Comparison of ENCODE assay signal across 30 cellular contexts in the genomic region with DNA sequence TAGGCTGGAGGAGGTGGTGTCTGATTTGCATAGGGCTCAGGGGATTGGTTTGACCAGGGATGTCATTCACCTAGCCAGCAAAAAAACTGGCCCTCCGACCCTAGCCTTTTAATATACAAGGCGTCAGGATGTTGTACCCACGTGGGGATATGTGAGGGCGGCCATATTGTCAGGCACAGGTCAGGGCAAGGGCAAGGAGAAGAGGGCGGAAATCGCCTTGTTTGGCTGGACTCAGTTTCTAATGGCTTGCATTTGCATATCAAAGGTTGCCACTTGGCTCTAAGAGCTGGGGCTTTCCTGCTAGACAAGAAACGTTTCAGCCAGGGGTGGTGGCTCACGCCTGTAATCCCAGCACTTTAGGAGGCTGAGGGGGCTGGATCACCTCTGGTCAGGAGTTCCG.
"Had no signal": no experiment of that assay in that cellular context is flagged by ENCODE, and none has a peak within 500 bp of the region (broad histone marks: within the 10 kb centered on the region; RNA-seq: fewer than 3 reads in every experiment).

No MANE protein-coding gene starts in this region.

- H3K4me1 ChIP-seq: gastrocnemius medialis, neural progenitor cell, parathyroid adenoma, right atrium auricular region, suprapubic skin, transverse colon, vagina had no signal

- ATAC-seq: esophagus mucosa; gastrocnemius medialis; left lobe of liver; mucosa of descending colon; naive thymus-derived CD4-positive, alpha-beta T cell; sciatic nerve; stimulated activated naive CD8-positive, alpha-beta T cell treated with anti-CD3 and anti-CD28 coated beads, Interleukin-15, amount 100 ng/mL, for 72 hours had no signal

- H3K36me3 Mint-ChIP-seq: memory B cell, mesothelial cell of epicardium, neural progenitor cell had no signal

- H3K9ac ChIP-seq: neural progenitor cell, parathyroid adenoma had no signal

- H3K27ac ChIP-seq: dorsolateral prefrontal cortex, epithelial cell of prostate, gastrocnemius medialis, neural progenitor cell, parathyroid adenoma, right atrium auricular region, suprapubic skin, transverse colon, vagina had no signal

- H3K27me3 Mint-ChIP-seq: stimulated activated naive CD8-positive, alpha-beta T cell treated with anti-CD3 and anti-CD28 coated beads, Interleukin-15, amount 100 ng/mL, for 72 hours had no signal

- H3K36me3 ChIP-seq: gastrocnemius medialis, neural progenitor cell, right atrium auricular region, suprapubic skin, transverse colon, vagina had no signal

- H3K27ac Mint-ChIP-seq: memory B cell; mesothelial cell of epicardium; nephron; neural progenitor cell; progenitor cell of endocrine pancreas; stimulated activated naive CD8-positive, alpha-beta T cell treated with anti-CD3 and anti-CD28 coated beads, Interleukin-15, amount 100 ng/mL, for 72 hours had no signal

- FAIRE-seq: kidney had no signal

- H3K4me3 ChIP-seq: dorsolateral prefrontal cortex, gastrocnemius medialis, lung, mucosa of descending colon, neural progenitor cell, right atrium auricular region, smooth muscle cell, suprapubic skin, transverse colon, vagina had no signal

- H3K4me1 Mint-ChIP-seq: memory B cell; mesothelial cell of epicardium; nephron; neural progenitor cell; stimulated activated naive CD8-positive, alpha-beta T cell treated with anti-CD3 and anti-CD28 coated beads, Interleukin-15, amount 100 ng/mL, for 72 hours had no signal

- H3K9me3 Mint-ChIP-seq: memory B cell; nephron; stimulated activated naive CD8-positive, alpha-beta T cell treated with anti-CD3 and anti-CD28 coated beads, Interleukin-15, amount 100 ng/mL, for 72 hours had no signal

- H3K4me3 Mint-ChIP-seq: memory B cell; mesothelial cell of epicardium; naive thymus-derived CD4-positive, alpha-beta T cell; nephron; neural progenitor cell; stimulated activated naive CD8-positive, alpha-beta T cell treated with anti-CD3 and anti-CD28 coated beads, Interleukin-15, amount 100 ng/mL, for 72 hours had no signal

- H3K27me3 ChIP-seq: dorsolateral prefrontal cortex, gastrocnemius medialis, neural progenitor cell, right atrium auricular region, suprapubic skin, transverse colon, vagina had no signal

- H3K9me3 ChIP-seq: gastrocnemius medialis, mucosa of descending colon, right atrium auricular region, suprapubic skin, transverse colon, vagina had no signal

- DNase-seq: dorsolateral prefrontal cortex; effector CD4-positive, alpha-beta T cell; foreskin fibroblast; gastrocnemius medialis; head of caudate nucleus; kidney; mucosa of descending colon; naive thymus-derived CD4-positive, alpha-beta T cell; stimulated activated CD4-positive, alpha-beta T cell treated with anti-CD3 and anti-CD28 coated beads, Interleukin-12 subunit alpha, Interleukin-12 subunit beta, amount 100 ng/mL, for 4 hours; stimulated activated CD4-positive, alpha-beta T cell treated with anti-CD3 and anti-CD28 coated beads, Interleukin-1b, Interleukin-23, amount 100 ng/mL, for 48 hours; stimulated activated CD4-positive, alpha-beta T cell treated with anti-CD3 and anti-CD28 coated beads, Interleukin-4, amount 100 ng/mL, for 1 hour; stimulated activated CD8-positive, alpha-beta memory T cell treated with anti-CD3 and anti-CD28 coated beads, Interleukin-4, amount 100 ng/mL, for 48 hours; stimulated activated naive CD4-positive, alpha-beta T cell; stimulated activated naive CD8-positive, alpha-beta T cell treated with anti-CD3 and anti-CD28 coated beads, Interleukin-15, amount 100 ng/mL, for 72 hours; transverse colon had no signal
